Comparison of ENCODE assay signal across 11 cellular contexts in genomic region chr3:170372190-170372879, GRCh38. TPM values are rescaled to one million over a fixed set of nuclear protein-coding genes. Genes with fewer than 3 reads are reported as not detected.
DNase-seq lines count a peak whose midpoint lies in the region; ATAC-seq and TF ChIP-seq lines count a peak whose summit lies in the region.
"Had no signal": no experiment of that assay in that cellular context is flagged by ENCODE, and none has a peak within 500 bp of the region (broad histone marks: within the 10 kb centered on the region; RNA-seq: fewer than 3 reads in every experiment).

No MANE protein-coding gene starts in this region.

- H3K4me2 ChIP-seq in OCI-LY1 (ENCODE audit: low read length): peak overlapping the region; percentile 1; the same call in 1 of the 2 replicates

- H3K36me3 ChIP-seq in OCI-LY1 (ENCODE audit: insufficient read depth, low read length): peaks cover 31% of the 10 kb centered on the region; the same call in 1 of the 2 replicates
- peaks cover 49% of the 10 kb centered on the region for H3K36me3 ChIP-seq in MG63

- no peak overlapping the region for H3K9ac ChIP-seq in OCI-LY1 (ENCODE audit: low read length)

- H3K9me3 Mint-ChIP-seq in CD4-positive, alpha-beta T cell: no peaks in the 10 kb centered on the region

- CTCF ChIA-PET in CD4-positive, alpha-beta T cell (lab: Charles Lee): interaction anchor here (2.6 kb wide), 1 partner anchor 15 kb away, joined by 13 read pairs; the partner anchor contains the start of gene SKIL

- peaks cover 32% of the 10 kb centered on the region for H3K4me1 ChIP-seq in OCI-LY1 (ENCODE audit: insufficient read depth, low read length, severe bottlenecking)

- H3K79me2 ChIP-seq in OCI-LY1 (ENCODE audit: insufficient read depth, low read length): peaks cover 92% of the 10 kb centered on the region

- no peaks in the 10 kb centered on the region for H3K27me3 Mint-ChIP-seq in CD4-positive, alpha-beta T cell

- DNase-seq in CD4-positive, alpha-beta T cell: no peak
- peak; percentile 20 for DNase-seq in left kidney (ENCODE audit: low read depth, low spot score)
- no peak for DNase-seq in MG63
- no peak for DNase-seq in stimulated activated CD4-positive, alpha-beta T cell treated with anti-CD3 and anti-CD28 coated beads, Interleukin-1b, Interleukin-23, amount 100 ng/mL, for 48 hours
- DNase-seq: amniotic stem cell, NCI-H1436 treated with DMSO at 0.1 percent for 48 hours, stomach had no signal

- H3K4me3 ChIP-seq in OCI-LY1 (ENCODE audit: low read depth, low read length, poor library complexity, severe bottlenecking): no peak overlapping the region
- H3K4me3 ChIP-seq in MG63: no peak overlapping the region
- H3K4me3 ChIP-seq: stomach had no signal

- POLR2A ChIA-PET in CD4-positive, alpha-beta T cell (lab: Charles Lee): no interaction called here

- H3K27ac Mint-ChIP-seq in CD4-positive, alpha-beta T cell: peak overlapping the region; percentile 59

- no peak for TF ChIP-seq CTCF in CD4-positive, alpha-beta T cell (IDR thresholded peaks at IDR 0.05)
- TF ChIP-seq CTCF in OCI-LY1 (IDR thresholded peaks at IDR 0.05; ENCODE audit: low read length): no peak

- no peaks in the 10 kb centered on the region; the same call in 1 of the 2 replicates for H4K20me1 ChIP-seq in OCI-LY1 (ENCODE audit: insufficient read depth, low read length)

- H3F3A ChIP-seq in OCI-LY1 (ENCODE audit: insufficient read depth, low read length): peaks cover 6% of the 10 kb centered on the region

- no peak for ATAC-seq in CD4-positive, alpha-beta T cell (ENCODE audit: poor library complexity)
- ATAC-seq in HG03432 (IDR thresholded peaks at IDR 0.05; ENCODE audit: unreplicated experiment): peak; percentile 40
- no peak for ATAC-seq in GM21576 (IDR thresholded peaks at IDR 0.05; ENCODE audit: unreplicated experiment)
- ATAC-seq in HG02852 (IDR thresholded peaks at IDR 0.05; ENCODE audit: unreplicated experiment): no peak

- intact Hi-C loops in CD4-positive, alpha-beta T cell (cut with DNase I, micrococcal nuclease): no loop called here

- no peaks in the 10 kb centered on the region for H3K9me3 ChIP-seq in CD4-positive, alpha-beta T cell (ENCODE audit: control insufficient read depth, low read length)
- H3K9me3 ChIP-seq in OCI-LY1 (ENCODE audit: low read length): no peaks in the 10 kb centered on the region
- no peaks in the 10 kb centered on the region for H3K9me3 ChIP-seq in MG63
- H3K9me3 ChIP-seq: stomach had no signal

- H3K27ac ChIP-seq in CD4-positive, alpha-beta T cell (ENCODE audit: low read depth, low read length): no peak overlapping the region
- H3K27ac ChIP-seq in OCI-LY1 (ENCODE audit: low read depth, low read length, poor library complexity, severe bottlenecking): no peak overlapping the region
- H3K27ac ChIP-seq: stomach had no signal

- H3K36me3 Mint-ChIP-seq in CD4-positive, alpha-beta T cell (ENCODE audit: low read depth): peaks cover 39% of the 10 kb centered on the region

- no peak overlapping the region for H3K4me3 Mint-ChIP-seq in CD4-positive, alpha-beta T cell

- H3K27me3 ChIP-seq in CD4-positive, alpha-beta T cell (ENCODE audit: control insufficient read depth, insufficient read depth, low read length): no peaks in the 10 kb centered on the region
- H3K27me3 ChIP-seq in OCI-LY1 (ENCODE audit: insufficient read depth, low read length): no peaks in the 10 kb centered on the region
- H3K27me3 ChIP-seq in MG63: no peaks in the 10 kb centered on the region
- H3K27me3 ChIP-seq: stomach had no signal

- H3K4me1 Mint-ChIP-seq in CD4-positive, alpha-beta T cell (ENCODE audit: low read depth): peaks cover 56% of the 10 kb centered on the region

- H3K9me2 ChIP-seq in OCI-LY1 (ENCODE audit: low read depth, low read length): no peaks in the 10 kb centered on the region

- no peak overlapping the region for H2AFZ ChIP-seq in OCI-LY1 (ENCODE audit: low read length)

RNA-seq across cellular contexts. Expression of gene SKIL, which starts 14.8 kb away (rescaled TPM):
- 100 to 1,000 TPM; 121 to 130 TPM for total RNA-seq in CD4-positive, alpha-beta T cell
- 26.8 and 27.5 TPM in 2 replicates for total RNA-seq in MG63 (2014; rRNA removed; shearing (Covaris generic); ENCODE audit: low replicate concordance)

RNA-seq across cellular contexts. Expression of gene CLDN11, which starts 46.3 kb away (rescaled TPM):
- total RNA-seq in CD4-positive, alpha-beta T cell: not detected
- 18.6 and 28.7 TPM in 2 replicates for total RNA-seq in MG63 (2014; rRNA removed; shearing (Covaris generic); ENCODE audit: low replicate concordance)

Comparison
In these comparisons a context has a peak if more than half of its experiments do, and no peak if none do; other contexts are left out.
1. RNA of gene CLDN11, which starts 46.3 kb away (total RNA-seq): 18.6 to 28.7 TPM in MG63; not detected in CD4-positive, alpha-beta T cell; every median in the first group is over 10 times any median in the second.